In genomic region chr2:197707316-197708213, GRCh38 we compare ENCODE assay signal across 8 cellular contexts. TPM values are rescaled to one million over a fixed set of nuclear protein-coding genes. Genes with fewer than 3 reads are reported as not detected.
A peak's percentile ranks its signal among the peaks of the same experiment; 100 is the strongest.
DNase-seq lines count a peak whose midpoint lies in the region; ATAC-seq and TF ChIP-seq lines count a peak whose summit lies in the region.

No MANE protein-coding gene starts in this region.

- no peaks in the 10 kb centered on the region for H3K9me3 ChIP-seq in DND-41 (ENCODE audit: insufficient read depth, low read length, severe bottlenecking)

- no peak overlapping the region for H3K27ac Mint-ChIP-seq in mesothelial cell of epicardium

- H3K27ac ChIP-seq in DND-41 (ENCODE audit: low read length), result peak overlapping the region; percentile 41

- H3K4me3 ChIP-seq in DND-41 (ENCODE audit: low read depth in 1 of 2, low read length in 2 of 2), result peak overlapping the region; percentile 86 to 95; a peak in 3 of 4 replicates

- no peak overlapping the region for H2AFZ ChIP-seq in DND-41 (ENCODE audit: low read depth, low read length)

- peaks cover 30% of the 10 kb centered on the region for H3K4me1 Mint-ChIP-seq in mesothelial cell of epicardium

- no peaks in the 10 kb centered on the region for H3K9me3 Mint-ChIP-seq in mesothelial cell of epicardium

- H4K20me1 ChIP-seq in DND-41 (ENCODE audit: insufficient read depth, low read length), result peaks cover 45% of the 10 kb centered on the region

- no peaks in the 10 kb centered on the region for H3K36me3 Mint-ChIP-seq in mesothelial cell of epicardium

- H3K27me3 Mint-ChIP-seq in mesothelial cell of epicardium (ENCODE audit: low read depth), result no peaks in the 10 kb centered on the region

- peaks cover 31% of the 10 kb centered on the region for H3K36me3 ChIP-seq in DND-41 (ENCODE audit: insufficient read depth, low read length)

- TF ChIP-seq CTCF in DND-41 (IDR thresholded peaks at IDR 0.05; ENCODE audit: borderline replicate concordance, extremely low read depth, low read length, poor library complexity, severe bottlenecking) (peak; percentile 87), mesothelial cell of epicardium (IDR thresholded peaks at IDR 0.05; ENCODE audit: unreplicated experiment) (peak; percentile 75)

- H3K4me3 Mint-ChIP-seq in mesothelial cell of epicardium, result peak overlapping the region; percentile 83

- no peaks in the 10 kb centered on the region for H3K27me3 ChIP-seq in DND-41 (ENCODE audit: insufficient read depth, low read length, poor library complexity)

- no peak for ATAC-seq in DND-41 (ENCODE audit: insufficient read depth, low read depth)
- no peak for ATAC-seq in GM21619 (IDR thresholded peaks at IDR 0.05; ENCODE audit: unreplicated experiment)
- ATAC-seq in sciatic nerve, result no peak

- peaks cover 55% of the 10 kb centered on the region for H3K4me1 ChIP-seq in DND-41 (ENCODE audit: insufficient read depth, low read length)

- H3K9ac ChIP-seq in DND-41 (ENCODE audit: low read depth, low read length), result peak overlapping the region; percentile 54

- intact Hi-C loops in sciatic nerve (cut with DNase I), result loop anchor here (10.0 kb wide), 1 partner anchor 213 kb away; the partner anchor contains the start of gene HSPD1

- peak overlapping the region; percentile 96 for H3K4me2 ChIP-seq in DND-41 (ENCODE audit: insufficient read depth, low read length)

- DNase-seq in DND-41 (no peak), HPDE6-E6E7 (ENCODE audit: extremely low spot score) (peak; percentile 19), RKO (ENCODE audit: low spot score) (peak; percentile 83), dermis microvascular lymphatic vessel endothelial cell (ENCODE audit: low read depth in 2 of 2) (peak; percentile 36 to 63), mesothelial cell of epicardium (ENCODE audit: low spot score in 2 of 2, unreplicated experiment in 2 of 2) (no peak), mucosa of gallbladder (ENCODE audit: low spot score) (no peak), sciatic nerve (ENCODE audit: low spot score) (no peak)

- H3K79me2 ChIP-seq in DND-41 (ENCODE audit: insufficient read depth, low read length), result peaks cover 52% of the 10 kb centered on the region

RNA-seq across cellular contexts. Expression of gene MARS2, which starts 2.4 kb away (rescaled TPM):
- total RNA-seq in dermis microvascular lymphatic vessel endothelial cell (4.1 and 6.8 TPM in 2 replicates), mesothelial cell of epicardium (4.6 to 5.1 TPM (median 4.9 TPM) in 3 replicates), mucosa of gallbladder (4.8 TPM), sciatic nerve (3.1 TPM)

RNA-seq across cellular contexts. Expression of gene RFTN2, which starts 32.2 kb away (rescaled TPM):
- 9.8 and 10.6 TPM in 2 replicates for total RNA-seq in dermis microvascular lymphatic vessel endothelial cell
- total RNA-seq in mesothelial cell of epicardium, result 7.7 to 9.9 TPM (median 9.7 TPM) in 3 replicates
- 5.5 TPM for total RNA-seq in mucosa of gallbladder
- 47.7 TPM for total RNA-seq in sciatic nerve

Comparison
In these comparisons a context has a peak if more than half of its experiments do, and no peak if none do; other contexts are left out.
1. DNase-seq: peak in HPDE6-E6E7 (single experiment), RKO (single experiment) and dermis microvascular lymphatic vessel endothelial cell (2 of 2); none in DND-41 (single experiment), mesothelial cell of epicardium (0 of 2), mucosa of gallbladder (single experiment) and sciatic nerve (single experiment).